In the genomic region with DNA sequence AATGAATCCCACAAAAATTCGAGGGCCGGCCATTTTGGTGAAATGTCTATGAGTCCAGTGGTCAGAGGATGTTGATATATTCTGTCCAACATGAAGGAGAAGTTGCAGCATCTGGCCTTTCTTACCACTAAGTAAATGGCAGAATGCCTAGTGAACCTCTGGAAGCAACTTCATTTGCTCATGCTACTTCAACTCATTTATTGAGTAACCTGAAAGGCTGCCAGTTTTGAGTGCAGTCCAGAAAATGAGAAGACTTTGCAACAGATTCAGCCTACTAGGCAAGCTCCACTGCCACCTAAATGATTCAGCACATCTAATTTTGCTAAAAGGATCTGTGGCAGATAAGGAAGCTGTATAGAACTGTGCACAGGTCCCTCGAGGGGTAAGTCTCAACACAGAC, we compare ENCODE assay signal across 1 cellular context.
A peak's percentile ranks its signal among the peaks of the same experiment; 100 is the strongest.
TF ChIP-seq lines count a peak whose summit lies in the region.

No MANE protein-coding gene starts in this region.

TF ChIP-seq in K562, 482 proteins besides CTCF, POLR2A, EP300 and RAD21 (continued from another document and continues in another):
- TF ChIP-seq MGA (IDR thresholded peaks at IDR 0.05) (no peak), NFE2 (IDR thresholded peaks at IDR 0.05; ENCODE audit: low read depth) (peak; percentile 89), HDAC8 (tag; IDR thresholded peaks at IDR 0.05) (no peak), KAT8 (IDR thresholded peaks at IDR 0.05; ENCODE audit: low read depth) (no peak), IRF1 (CRISPR knock-in tag; IDR thresholded peaks at IDR 0.05; ENCODE audit: borderline replicate concordance) (no peak), ZSCAN32 (CRISPR knock-in tag; IDR thresholded peaks at IDR 0.05) (no peak), SMAD4 (CRISPR knock-in tag; conservative IDR thresholded peaks at IDR 0.05) (0 out of 2 replicates have a peak, but pooled peaks have one; percentile 19), NR2C2 (CRISPR knock-in tag; IDR thresholded peaks at IDR 0.05) (no peak), NR2C2 (tag; IDR thresholded peaks at IDR 0.05) (no peak), ZNF217 (CRISPR knock-in tag; IDR thresholded peaks at IDR 0.05) (no peak), ZNF318 (IDR thresholded peaks at IDR 0.05; ENCODE audit: borderline replicate concordance in 1 of 2, low read depth in 1 of 2) (no peak), MAFG (tag; conservative IDR thresholded peaks at IDR 0.05) (peak; percentile 59), MAX (CRISPR knock-in tag; IDR thresholded peaks at IDR 0.05) (no peak), HSF4 (CRISPR knock-in tag; IDR thresholded peaks at IDR 0.05; ENCODE audit: borderline replicate concordance) (no peak), ZNF408 (CRISPR knock-in tag; IDR thresholded peaks at IDR 0.05; ENCODE audit: low read depth) (no peak), EP400 (IDR thresholded peaks at IDR 0.05) (no peak), PURB (CRISPR knock-in tag; IDR thresholded peaks at IDR 0.05; ENCODE audit: low read depth) (no peak), MAFK (IDR thresholded peaks at IDR 0.05; ENCODE audit: low read length) (peak; percentile 60), KLF13 (tag; IDR thresholded peaks at IDR 0.05; ENCODE audit: borderline replicate concordance, low read depth) (no peak), KAT2B (IDR thresholded peaks at IDR 0.05; ENCODE audit: low read depth, low read length) (no peak), ZFPM2 (CRISPR knock-in tag; IDR thresholded peaks at IDR 0.05) (no peak), ZNF316 (IDR thresholded peaks at IDR 0.05) (peak; percentile 64), CEBPG (CRISPR knock-in tag; IDR thresholded peaks at IDR 0.05) (no peak), CEBPG (tag; conservative IDR thresholded peaks at IDR 0.05 in 1 of 2, IDR thresholded peaks at IDR 0.05 in 1 of 2) (0 out of 4 replicates have a peak, but pooled peaks of 1 of the 2 experiments have one; percentile 19), POLR2H (tag; IDR thresholded peaks at IDR 0.05; ENCODE audit: low read depth) (no peak), EGR1 (conservative IDR thresholded peaks at IDR 0.05) (no peak), C11orf30 (IDR thresholded peaks at IDR 0.05; ENCODE audit: low read depth) (peak; percentile 76), SNIP1 (IDR thresholded peaks at IDR 0.05; ENCODE audit: low read depth) (no peak), ZNF830 (CRISPR knock-in tag; IDR thresholded peaks at IDR 0.05) (no peak), NFRKB (IDR thresholded peaks at IDR 0.05; ENCODE audit: low read depth) (no peak), ZNF444 (CRISPR knock-in tag; IDR thresholded peaks at IDR 0.05) (no peak), ZKSCAN8 (CRISPR knock-in tag; IDR thresholded peaks at IDR 0.05) (no peak), FOXJ2 (tag; IDR thresholded peaks at IDR 0.05) (no peak), DPF2 (IDR thresholded peaks at IDR 0.05) (no peak), ZNF212 (CRISPR knock-in tag; IDR thresholded peaks at IDR 0.05) (no peak)
- TF ChIP-seq, protein P1, sequence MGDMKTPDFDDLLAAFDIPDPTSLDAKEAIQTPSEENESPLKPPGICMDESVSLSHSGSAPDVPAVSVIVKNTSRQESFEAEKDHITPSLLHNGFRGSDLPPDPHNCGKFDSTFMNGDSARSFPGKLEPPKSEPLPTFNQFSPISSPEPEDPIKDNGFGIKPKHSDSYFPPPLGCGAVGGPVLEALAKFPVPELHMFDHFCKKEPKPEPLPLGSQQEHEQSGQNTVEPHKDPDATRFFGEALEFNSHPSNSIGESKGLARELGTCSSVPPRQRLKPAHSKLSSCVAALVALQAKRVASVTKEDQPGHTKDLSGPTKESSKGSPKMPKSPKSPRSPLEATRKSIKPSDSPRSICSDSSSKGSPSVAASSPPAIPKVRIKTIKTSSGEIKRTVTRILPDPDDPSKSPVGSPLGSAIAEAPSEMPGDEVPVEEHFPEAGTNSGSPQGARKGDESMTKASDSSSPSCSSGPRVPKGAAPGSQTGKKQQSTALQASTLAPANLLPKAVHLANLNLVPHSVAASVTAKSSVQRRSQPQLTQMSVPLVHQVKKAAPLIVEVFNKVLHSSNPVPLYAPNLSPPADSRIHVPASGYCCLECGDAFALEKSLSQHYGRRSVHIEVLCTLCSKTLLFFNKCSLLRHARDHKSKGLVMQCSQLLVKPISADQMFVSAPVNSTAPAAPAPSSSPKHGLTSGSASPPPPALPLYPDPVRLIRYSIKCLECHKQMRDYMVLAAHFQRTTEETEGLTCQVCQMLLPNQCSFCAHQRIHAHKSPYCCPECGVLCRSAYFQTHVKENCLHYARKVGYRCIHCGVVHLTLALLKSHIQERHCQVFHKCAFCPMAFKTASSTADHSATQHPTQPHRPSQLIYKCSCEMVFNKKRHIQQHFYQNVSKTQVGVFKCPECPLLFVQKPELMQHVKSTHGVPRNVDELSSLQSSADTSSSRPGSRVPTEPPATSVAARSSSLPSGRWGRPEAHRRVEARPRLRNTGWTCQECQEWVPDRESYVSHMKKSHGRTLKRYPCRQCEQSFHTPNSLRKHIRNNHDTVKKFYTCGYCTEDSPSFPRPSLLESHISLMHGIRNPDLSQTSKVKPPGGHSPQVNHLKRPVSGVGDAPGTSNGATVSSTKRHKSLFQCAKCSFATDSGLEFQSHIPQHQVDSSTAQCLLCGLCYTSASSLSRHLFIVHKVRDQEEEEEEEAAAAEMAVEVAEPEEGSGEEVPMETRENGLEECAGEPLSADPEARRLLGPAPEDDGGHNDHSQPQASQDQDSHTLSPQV (IDR thresholded peaks at IDR 0.05): peak; percentile 58; the same call in 1 of the 2 replicates
